7 cellular contexts compared by ENCODE assay signal in genomic region chr2:170177950-170178781, GRCh38. TPM values are rescaled to one million over a fixed set of nuclear protein-coding genes. Genes with fewer than 3 reads are reported as not detected.
DNase-seq lines count a peak whose midpoint lies in the region; ATAC-seq and TF ChIP-seq lines count a peak whose summit lies in the region.

TSS of gene MYO3B (plus strand) at chr2:170178147. CDS start at chr2:170178288, 141 bp downstream.

- DNase-seq in HT1080 (ENCODE audit: low read depth) = peak; percentile 33
- peak; percentile 71 for DNase-seq in choroid plexus epithelial cell (ENCODE audit: low read depth)
- peak; percentile 51 for DNase-seq in retina
- no peak for DNase-seq in prostate gland (ENCODE audit: low spot score)
- DNase-seq in NCI-H1930 (lab: John Stamatoyannopoulos, UW) = no peak
- DNase-seq in NOMO-1 treated with dmso at 0.1 percent for 144 hours (lab: John Stamatoyannopoulos, UW; ENCODE audit: unreplicated experiment) = no peak

- H3K27ac ChIP-seq in prostate gland = no peak within 1 kb of the TSS

- no peaks in the 10 kb centered on the region for H3K9me3 ChIP-seq in prostate gland

- intact Hi-C loops in prostate gland (cut with DNase I) = no loop called here

- H3K4me3 ChIP-seq in choroid plexus epithelial cell (ENCODE audit: low read depth, low read length) = no peak within 1 kb of the TSS
- no peak within 1 kb of the TSS for H3K4me3 ChIP-seq in prostate gland

- peak; percentile 52 for ATAC-seq in GM19395 (IDR thresholded peaks at IDR 0.05; ENCODE audit: unreplicated experiment)

- TF ChIP-seq POLR2A in prostate gland (IDR thresholded peaks at IDR 0.05) = no peak

- no peaks in the 10 kb centered on the region for H3K36me3 ChIP-seq in prostate gland

- TF ChIP-seq CTCF in choroid plexus epithelial cell (conservative IDR thresholded peaks at IDR 0.05; ENCODE audit: low read depth, low read length) (no peak), prostate gland (IDR thresholded peaks at IDR 0.05) (no peak)

- H3K27me3 ChIP-seq in prostate gland (replicated peaks; ENCODE audit: insufficient read depth) = no peaks in the 10 kb centered on the region

- 89% methylated on average over 3 of the region's 3 CpGs for WGBS in prostate gland

- H3K4me1 ChIP-seq in prostate gland (replicated peaks) = no peaks in the 10 kb centered on the region

RNA-seq across cellular contexts. Expression of gene MYO3B, which starts in this region (rescaled TPM):
- not detected in 2 replicates for total RNA-seq in HT1080 (2014; rRNA removed; shearing (Covaris generic))
- polyA plus RNA-seq in HT1080 (2015; cell fraction: cytosol; rRNA removed) = 0.05 TPM in 1 of 2 replicates, not detected in the other
- polyA plus RNA-seq in HT1080 (2015; cell fraction: nucleus; rRNA removed) = not detected in 2 replicates
- total RNA-seq in prostate gland = under 1 TPM; 0.09 to 0.74 TPM

Comparison
In these comparisons a context has a peak if more than half of its experiments do, and no peak if none do; other contexts are left out.
1. Peak in DNase-seq in HT1080; RNA of the gene not detected or under 1 TPM.
2. DNase-seq: peak in choroid plexus epithelial cell (single experiment) and retina (single experiment); none in prostate gland (single experiment), NCI-H1930 (0 of 2) and NOMO-1 treated with dmso at 0.1 percent for 144 hours (single experiment).